Comparison of ENCODE assay signal across 1 cellular context in the genomic region with DNA sequence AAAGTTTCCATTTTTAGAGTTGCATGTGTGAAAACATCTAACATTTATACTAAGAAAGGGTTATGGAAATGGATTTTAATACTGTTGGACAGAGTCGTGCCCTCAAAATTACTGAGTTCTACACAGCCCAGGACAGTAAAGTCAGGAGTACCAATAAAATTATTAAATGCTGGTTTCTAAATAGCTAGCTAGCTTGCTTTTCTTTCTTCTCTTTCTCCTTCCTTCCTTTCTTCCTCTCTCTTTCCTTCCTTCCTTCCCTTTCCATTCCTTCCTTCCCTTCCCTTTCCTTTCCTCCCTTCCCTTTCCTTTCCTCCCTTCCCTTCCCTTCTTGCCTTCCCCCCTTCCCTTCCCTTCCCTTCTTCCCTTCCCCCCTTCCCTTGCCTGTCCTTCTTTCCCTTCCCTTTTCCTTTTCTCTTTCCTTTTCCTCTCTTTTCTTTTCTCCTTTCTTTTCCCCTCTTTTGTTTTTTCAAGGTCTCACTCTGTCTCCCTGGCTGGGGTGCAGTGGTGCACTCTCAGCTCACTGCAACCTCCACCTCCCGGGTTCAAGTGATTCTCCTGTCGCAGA.
TF ChIP-seq lines count a peak whose summit lies in the region.

No MANE protein-coding gene starts in this region.

TF ChIP-seq in HEK293, 187 proteins besides CTCF, POLR2A, EP300 and RAD21:
- 0 out of 2 replicates have a peak, but pooled peaks have one; percentile 11 for TF ChIP-seq IKZF3 (tag by site-specific recombination; IDR thresholded peaks at IDR 0.05)
- TF ChIP-seq ZNF366 (tag by site-specific recombination; conservative IDR thresholded peaks at IDR 0.05) = peak; percentile 97
- 0 out of 2 replicates have a peak, but pooled peaks have one; percentile 52 for TF ChIP-seq ZNF530 (tag by site-specific recombination; IDR thresholded peaks at IDR 0.05; ENCODE audit: low read depth)
- peak; percentile 100 for TF ChIP-seq PRDM1 (tag by site-specific recombination; IDR thresholded peaks at IDR 0.05)
- TF ChIP-seq ZNF561 (tag by site-specific recombination; IDR thresholded peaks at IDR 0.05; ENCODE audit: borderline replicate concordance) = no peak
